In the genomic region with DNA sequence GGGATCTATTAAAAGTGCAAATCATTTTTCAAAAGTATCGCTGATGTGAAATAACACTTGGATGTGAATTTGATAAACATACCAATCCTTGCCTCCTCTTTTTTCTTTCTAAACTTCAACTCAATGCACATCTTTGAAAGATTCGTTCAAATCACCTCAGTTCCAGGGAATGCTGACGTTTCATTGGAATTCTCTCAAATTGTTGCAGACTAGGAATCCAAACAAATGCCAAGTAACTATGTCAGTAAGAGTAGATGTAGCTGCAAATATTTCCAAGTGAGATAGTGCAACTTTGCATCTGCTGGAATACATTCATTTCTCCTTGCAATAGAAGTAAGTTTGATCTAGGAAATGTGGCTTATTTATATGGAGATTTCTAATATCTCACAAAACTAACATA, we compare ENCODE assay signal across 21 cellular contexts.
"Had no signal": no experiment of that assay in that cellular context is flagged by ENCODE, and none has a peak within 500 bp of the region (broad histone marks: within the 10 kb centered on the region; RNA-seq: fewer than 3 reads in every experiment).

No MANE protein-coding gene starts in this region.

- H3K9me3 Mint-ChIP-seq: dendritic cell treated with granulocyte-macrophage colony-stimulating factor and Interleukin-4, amounts not matched to agents 40 ng/mL and 50 ng/mL, for 4 days; effector memory CD8-positive, alpha-beta T cell; naive thymus-derived CD8-positive, alpha-beta T cell; stimulated activated naive CD8-positive, alpha-beta T cell treated with anti-CD3 and anti-CD28 coated beads, Interleukin-15, amount 100 ng/mL, for 72 hours had no signal

- DNase-seq: effector memory CD8-positive, alpha-beta T cell; gastrocnemius medialis; glutamatergic neuron; left colon; mucosa of descending colon; naive thymus-derived CD8-positive, alpha-beta T cell; nucleus accumbens; ovary; right cardiac atrium; small intestine; stimulated activated CD4-positive, alpha-beta T cell treated with anti-CD3 and anti-CD28 coated beads, Interleukin-4, amount 100 ng/mL, for 4 hours; stimulated activated naive B cell treated with anti-CD40 and anti-IgM and Interleukin-4, amounts not matched to agents 10 μg/mL and 1 μg/mL and 100 μg/mL, for 72 hours; stimulated activated naive CD8-positive, alpha-beta T cell treated with anti-CD3 and anti-CD28 coated beads, Interleukin-15, amount 100 ng/mL, for 72 hours; testis; upper lobe of right lung had no signal

- H3K27me3 ChIP-seq: esophagus muscularis mucosa, gastrocnemius medialis, ovary, testis, tibial nerve, vagina had no signal

- ATAC-seq: effector memory CD8-positive, alpha-beta T cell; gastrocnemius medialis; left colon; mucosa of descending colon; naive thymus-derived CD8-positive, alpha-beta T cell; right cardiac atrium; stimulated activated naive B cell treated with anti-CD40 and anti-IgM and Interleukin-4, amounts not matched to agents 10 μg/mL and 1 μg/mL and 100 μg/mL, for 72 hours; stimulated activated naive CD8-positive, alpha-beta T cell treated with anti-CD3 and anti-CD28 coated beads, Interleukin-15, amount 100 ng/mL, for 72 hours; upper lobe of right lung had no signal

- H3K4me1 Mint-ChIP-seq: naive thymus-derived CD8-positive, alpha-beta T cell; stimulated activated naive B cell treated with anti-CD40 and anti-IgM and Interleukin-4, amounts not matched to agents 10 μg/mL and 1 μg/mL and 100 μg/mL, for 72 hours; stimulated activated naive CD8-positive, alpha-beta T cell treated with anti-CD3 and anti-CD28 coated beads, Interleukin-15, amount 100 ng/mL, for 72 hours had no signal

- H3K27ac ChIP-seq: epithelial cell of prostate, esophagus muscularis mucosa, gastrocnemius medialis, ovary, testis, tibial nerve, upper lobe of right lung, vagina had no signal

- H3K4me3 Mint-ChIP-seq: dendritic cell treated with granulocyte-macrophage colony-stimulating factor and Interleukin-4, amounts not matched to agents 40 ng/mL and 50 ng/mL, for 4 days; effector memory CD8-positive, alpha-beta T cell; naive thymus-derived CD8-positive, alpha-beta T cell; stimulated activated naive B cell treated with anti-CD40 and anti-IgM and Interleukin-4, amounts not matched to agents 10 μg/mL and 1 μg/mL and 100 μg/mL, for 72 hours; stimulated activated naive CD8-positive, alpha-beta T cell treated with anti-CD3 and anti-CD28 coated beads, Interleukin-15, amount 100 ng/mL, for 72 hours had no signal

- H3K9me3 ChIP-seq: esophagus muscularis mucosa, gastrocnemius medialis, mucosa of descending colon, ovary, testis, tibial nerve, upper lobe of right lung, vagina had no signal

- H3K4me1 ChIP-seq: esophagus muscularis mucosa, gastrocnemius medialis, testis, tibial nerve, upper lobe of right lung, vagina had no signal

- FAIRE-seq: keratinocyte, small intestine had no signal

- H3K36me3 ChIP-seq: esophagus muscularis mucosa, gastrocnemius medialis, ovary, tibial nerve, upper lobe of right lung, vagina had no signal

- H3K36me3 Mint-ChIP-seq: naive thymus-derived CD8-positive, alpha-beta T cell; stimulated activated naive B cell treated with anti-CD40 and anti-IgM and Interleukin-4, amounts not matched to agents 10 μg/mL and 1 μg/mL and 100 μg/mL, for 72 hours had no signal

- H3K27ac Mint-ChIP-seq: dendritic cell treated with granulocyte-macrophage colony-stimulating factor and Interleukin-4, amounts not matched to agents 40 ng/mL and 50 ng/mL, for 4 days; effector memory CD8-positive, alpha-beta T cell; naive thymus-derived CD8-positive, alpha-beta T cell; stimulated activated naive B cell treated with anti-CD40 and anti-IgM and Interleukin-4, amounts not matched to agents 10 μg/mL and 1 μg/mL and 100 μg/mL, for 72 hours; stimulated activated naive CD8-positive, alpha-beta T cell treated with anti-CD3 and anti-CD28 coated beads, Interleukin-15, amount 100 ng/mL, for 72 hours had no signal

- H3K27me3 Mint-ChIP-seq: dendritic cell treated with granulocyte-macrophage colony-stimulating factor and Interleukin-4, amounts not matched to agents 40 ng/mL and 50 ng/mL, for 4 days; stimulated activated naive B cell treated with anti-CD40 and anti-IgM and Interleukin-4, amounts not matched to agents 10 μg/mL and 1 μg/mL and 100 μg/mL, for 72 hours; stimulated activated naive CD8-positive, alpha-beta T cell treated with anti-CD3 and anti-CD28 coated beads, Interleukin-15, amount 100 ng/mL, for 72 hours had no signal

- H3K4me3 ChIP-seq: esophagus muscularis mucosa, gastrocnemius medialis, mucosa of descending colon, ovary, testis, tibial nerve, upper lobe of right lung, vagina had no signal
